8 cellular contexts compared by ENCODE assay signal in genomic region chr2:100730290-100730868, GRCh38.
DNase-seq lines count a peak whose midpoint lies in the region; ATAC-seq, FAIRE-seq and TF ChIP-seq lines count a peak whose summit lies in the region.

No MANE protein-coding gene starts in this region.

- H3K36me3 ChIP-seq in esophagus squamous epithelium, result no peaks in the 10 kb centered on the region

- no peaks in the 10 kb centered on the region for H3K9me3 ChIP-seq in esophagus squamous epithelium

- no peak overlapping the region for H3K27ac ChIP-seq in esophagus squamous epithelium

- H3K4me1 ChIP-seq in esophagus squamous epithelium, result peaks cover 0 to 16% (median 3%) of the 10 kb centered on the region in 3 donors

- no peak for DNase-seq in D721Med (ENCODE audit: insufficient read length, low spot score)
- no peak for DNase-seq in LNCaP clone FGC (ENCODE audit: low read depth)
- peak; percentile 56 for DNase-seq in activated CD4-positive, alpha-beta T cell treated with anti-CD3 and anti-CD28 coated beads, Interleukin-2, amount 10 ng/mL, durations not matched to agents 7 days and 5 days
- no peak for DNase-seq in esophagus squamous epithelium (lab: John Stamatoyannopoulos, UW)
- peak; percentile 86 for DNase-seq in posterior vena cava (ENCODE audit: low spot score)
- DNase-seq in OCI-M2 (lab: John Stamatoyannopoulos, UW; ENCODE audit: unreplicated experiment), result no peak

- peak; percentile 44 for TF ChIP-seq CTCF in D721Med (IDR thresholded peaks at IDR 0.05; ENCODE audit: insufficient read depth, missing control alignments)
- TF ChIP-seq CTCF in LNCaP clone FGC (IDR thresholded peaks at IDR 0.05; ENCODE audit: control insufficient read depth, extremely low read depth, insufficient read depth), result peak; percentile 65
- peak in 5 of 6 experiments; percentile 53 to 81 (median 61) for TF ChIP-seq CTCF in esophagus squamous epithelium (IDR thresholded peaks at IDR 0.05)

- H3K36me3 Mint-ChIP-seq in activated CD4-positive, alpha-beta T cell treated with anti-CD3 and anti-CD28 coated beads, Interleukin-2, amount 10 ng/mL, durations not matched to agents 7 days and 5 days (ENCODE audit: low read depth), result no peaks in the 10 kb centered on the region

- intact Hi-C loops in esophagus squamous epithelium (cut with DNase I), result loop anchor here (5.0 kb wide), 1 partner anchor 257 kb away; no protein-coding TSS in a partner anchor
- intact Hi-C loops in posterior vena cava (cut with DNase I), result loop anchor here (5.0 kb wide), 2 partner anchors 252 to 867 kb away; no protein-coding TSS in a partner anchor

- CTCF ChIA-PET in activated CD4-positive, alpha-beta T cell treated with anti-CD3 and anti-CD28 coated beads, Interleukin-2, amount 10 ng/mL, durations not matched to agents 7 days and 5 days (lab: Charles Lee), result interaction anchor here (1.1 to 1.3 kb wide), 3 partner anchors 9 to 102 kb away, joined by 3 to 4 read pairs (median 3); no protein-coding TSS in a partner anchor

- POLR2A ChIA-PET in activated CD4-positive, alpha-beta T cell treated with anti-CD3 and anti-CD28 coated beads, Interleukin-2, amount 10 ng/mL, durations not matched to agents 7 days and 5 days (lab: Charles Lee), result no interaction called here

- H3K4me3 ChIP-seq in LNCaP clone FGC (ENCODE audit: low read depth, low read length) (no peak overlapping the region), esophagus squamous epithelium (no peak overlapping the region)

- ATAC-seq in GM21526 (IDR thresholded peaks at IDR 0.05; ENCODE audit: low FRiP score, unreplicated experiment), result no peak
- no peak for ATAC-seq in HG02938 (IDR thresholded peaks at IDR 0.05; ENCODE audit: unreplicated experiment)

- FAIRE-seq in D721Med (lab: Jason Lieb, UNC), result no peak

- no peaks in the 10 kb centered on the region for H3K4me1 Mint-ChIP-seq in activated CD4-positive, alpha-beta T cell treated with anti-CD3 and anti-CD28 coated beads, Interleukin-2, amount 10 ng/mL, durations not matched to agents 7 days and 5 days

- peaks cover 10% of the 10 kb centered on the region for H3K27me3 Mint-ChIP-seq in activated CD4-positive, alpha-beta T cell treated with anti-CD3 and anti-CD28 coated beads, Interleukin-2, amount 10 ng/mL, durations not matched to agents 7 days and 5 days

- H3K27me3 ChIP-seq in esophagus squamous epithelium, result no peaks in the 10 kb centered on the region

- no peaks in the 10 kb centered on the region for H3K9me3 Mint-ChIP-seq in activated CD4-positive, alpha-beta T cell treated with anti-CD3 and anti-CD28 coated beads, Interleukin-2, amount 10 ng/mL, durations not matched to agents 7 days and 5 days

- no peak overlapping the region for H3K4me3 Mint-ChIP-seq in activated CD4-positive, alpha-beta T cell treated with anti-CD3 and anti-CD28 coated beads, Interleukin-2, amount 10 ng/mL, durations not matched to agents 7 days and 5 days

- 43 to 60% methylated on average over 4 to 6 of the region's 6 CpGs for WGBS in esophagus squamous epithelium, 2 donors

- no peak for TF ChIP-seq POLR2A in esophagus squamous epithelium (IDR thresholded peaks at IDR 0.05)

- H3K27ac Mint-ChIP-seq in activated CD4-positive, alpha-beta T cell treated with anti-CD3 and anti-CD28 coated beads, Interleukin-2, amount 10 ng/mL, durations not matched to agents 7 days and 5 days, result no peak overlapping the region

Comparison
In these comparisons a context has a peak if more than half of its experiments do, and no peak if none do; other contexts are left out.
1. DNase-seq: peak in activated CD4-positive, alpha-beta T cell treated with anti-CD3 and anti-CD28 coated beads, Interleukin-2, amount 10 ng/mL, durations not matched to agents 7 days and 5 days (single experiment) and posterior vena cava (single experiment); none in D721Med (single experiment), LNCaP clone FGC (single experiment), esophagus squamous epithelium (single experiment) and OCI-M2 (single experiment).
2. Peak in every context shown above with its lines, with median percentiles within 50 percentile points of each other: CTCF ChIP-seq.